ENCODE assay signal across 8 cellular contexts in the genomic region with DNA sequence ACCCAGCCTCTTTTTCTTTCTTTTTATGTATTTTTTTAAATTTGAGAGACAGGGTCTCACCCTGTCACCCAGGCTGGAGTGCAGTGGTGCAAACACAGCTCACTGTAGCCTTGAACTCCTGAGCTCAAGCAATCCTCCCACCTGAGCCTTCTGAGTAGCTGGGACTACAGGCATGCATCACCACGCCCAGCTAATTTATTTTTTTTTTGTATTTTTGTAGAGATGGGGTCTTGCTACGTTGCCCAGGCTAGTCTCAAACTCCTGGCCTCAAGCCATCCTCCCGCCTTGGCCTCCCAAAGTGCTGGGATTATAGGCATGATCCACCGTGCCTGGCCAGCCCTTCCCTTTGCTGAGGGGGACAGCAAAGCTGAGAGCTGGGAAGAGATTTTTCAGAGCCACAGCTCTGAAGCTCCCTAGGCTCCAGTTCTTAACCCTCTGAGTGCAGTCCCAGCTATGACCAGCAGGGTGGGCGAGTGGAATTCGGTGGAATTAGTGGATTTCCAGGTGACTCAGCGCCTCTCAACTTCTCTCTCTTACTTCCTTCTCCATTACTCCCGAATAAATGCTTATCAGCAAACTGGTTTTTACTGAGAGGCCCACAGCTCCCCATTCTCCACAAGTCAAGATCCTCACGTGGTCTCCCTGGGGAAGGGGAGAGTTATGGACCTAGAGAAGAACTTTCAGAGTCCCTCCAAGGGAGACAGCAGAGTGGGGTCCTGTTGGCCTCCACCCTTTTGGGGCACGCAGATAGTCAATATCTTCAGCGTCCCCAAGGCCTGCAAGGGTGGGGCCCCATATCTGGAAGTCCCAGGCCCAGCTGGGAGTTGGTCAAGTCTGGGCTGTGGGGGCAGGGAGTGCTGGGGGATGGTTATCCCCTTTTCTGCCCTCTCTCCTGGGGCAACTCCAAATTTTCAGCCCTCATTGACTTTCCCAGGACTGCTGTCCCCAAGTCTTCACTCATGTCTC. TPM values are rescaled to one million over a fixed set of nuclear protein-coding genes. Genes with fewer than 3 reads are reported as not detected.
A peak's percentile ranks its signal among the peaks of the same experiment; 100 is the strongest.
DNase-seq lines count a peak whose midpoint lies in the region; ATAC-seq lines count a peak whose summit lies in the region.

No MANE protein-coding gene starts in this region.

- H3K4me3 ChIP-seq in neuronal stem cell (ENCODE audit: low read length in 2 of 2), result peak overlapping the region in 1 of 2 donors; percentile 74

- WGBS in neuronal stem cell (ENCODE audit: extremely low coverage in 2 of 2, insufficient read length in 2 of 2, insufficient replicate concordance in 1 of 2), 2 donors, result no CpG with 5 or more reads among the region's 11 CpGs

- no peak overlapping the region for H3K4me2 ChIP-seq in neuronal stem cell (ENCODE audit: insufficient read depth, low read length, poor library complexity, severe bottlenecking)

- peaks cover 0 to 7% of the 10 kb centered on the region in 2 donors for H3K9me3 ChIP-seq in neuronal stem cell (replicated peaks in 1 of 2; ENCODE audit: control insufficient read depth in 2 of 2, insufficient read depth in 1 of 2, low read depth in 1 of 2, low read length in 2 of 2)

- H3K27ac ChIP-seq in neuronal stem cell (replicated peaks; ENCODE audit: low read length) (no peak overlapping the region), substantia nigra (ENCODE audit: low read depth, low read length, poor library complexity, severe bottlenecking) (peak overlapping the region; percentile 81)

- H3K4ac ChIP-seq in neuronal stem cell (ENCODE audit: low read length), result no peak overlapping the region

- peak overlapping the region; percentile 29 for H2AK5ac ChIP-seq in neuronal stem cell (ENCODE audit: low read depth, low read length)

- no peak overlapping the region for H4K8ac ChIP-seq in neuronal stem cell (ENCODE audit: low read depth, low read length)

- peak; percentile 90 for DNase-seq in DMS53 treated with DMSO at 0.1 percent for 48 hours (lab: John Stamatoyannopoulos, UW; ENCODE audit: unreplicated experiment)
- peak; percentile 90 for DNase-seq in LoVo (ENCODE audit: low spot score)
- DNase-seq in SHP77 (lab: John Stamatoyannopoulos, UW), result peak; percentile 80 to 86
- DNase-seq in activated naive CD4-positive, alpha-beta T cell treated with Interleukin-2 at 50 U/mL for 16 hours, result peak; percentile 76
- DNase-seq in foreskin melanocyte, result peak; percentile 76
- DNase-seq in neuronal stem cell (ENCODE audit: low spot score), result peak; percentile 73
- peak in 38 of 49 donors; percentile 5 to 75 (median 45) for DNase-seq in substantia nigra (lab: John Stamatoyannopoulos, UW)

- H2BK5ac ChIP-seq in neuronal stem cell (ENCODE audit: low read length), result peak overlapping the region; percentile 4

- no peak overlapping the region for H3K14ac ChIP-seq in neuronal stem cell (ENCODE audit: low read length)

- no peak overlapping the region for H3K23ac ChIP-seq in neuronal stem cell (ENCODE audit: low read depth, low read length, poor library complexity)

- H2BK15ac ChIP-seq in neuronal stem cell (ENCODE audit: low read length), result peak overlapping the region; percentile 22

- no peak overlapping the region for H2BK12ac ChIP-seq in neuronal stem cell (ENCODE audit: low read length)

- peak overlapping the region; percentile 72 for H3K18ac ChIP-seq in neuronal stem cell (ENCODE audit: low read length)

- peaks cover 14 to 34% (median 32%) of the 10 kb centered on the region in 3 experiments for H3K27me3 ChIP-seq in neuronal stem cell (ENCODE audit: control insufficient read depth in 3 of 3, insufficient read depth in 3 of 3, low read depth in 1 of 3, low read length in 3 of 3)

- peaks cover 13 to 15% of the 10 kb centered on the region in 2 donors for H3K4me1 ChIP-seq in neuronal stem cell (ENCODE audit: control insufficient read depth in 2 of 2, insufficient read depth in 1 of 2, low read depth in 1 of 2, low read length in 2 of 2)

- no peak overlapping the region for H3K9ac ChIP-seq in neuronal stem cell (ENCODE audit: low read depth, low read length, poor library complexity)

- H2AFZ ChIP-seq in neuronal stem cell (ENCODE audit: low read length), result no peak overlapping the region

- no peaks in the 10 kb centered on the region for H3K79me1 ChIP-seq in neuronal stem cell (ENCODE audit: low read depth, low read length)

- H3K36me3 ChIP-seq in neuronal stem cell (replicated peaks in 1 of 2; ENCODE audit: control insufficient read depth in 2 of 2, insufficient read depth in 2 of 2, low read length in 2 of 2), result no peaks in the 10 kb centered on the region

- no peak overlapping the region for H2BK120ac ChIP-seq in neuronal stem cell (ENCODE audit: low read depth, low read length)

- no peak overlapping the region for H4K91ac ChIP-seq in neuronal stem cell (ENCODE audit: low read depth, low read length, poor library complexity)

- no peak for ATAC-seq in HG03571 (IDR thresholded peaks at IDR 0.05; ENCODE audit: unreplicated experiment)

RNA-seq across cellular contexts. Expression of gene BLVRB, which starts 1.2 kb away (rescaled TPM):
- 25.7 TPM for polyA plus RNA-seq in neuronal stem cell (2013, experiment 1 of 2)
- polyA plus RNA-seq in neuronal stem cell (2013, experiment 2 of 2), result 25.5 TPM

RNA-seq across cellular contexts. Expression of gene SPTBN4, which starts 2.5 kb away (rescaled TPM):
- 1.4 TPM for polyA plus RNA-seq in neuronal stem cell (2013, experiment 1 of 2)
- 2.0 TPM for polyA plus RNA-seq in neuronal stem cell (2013, experiment 2 of 2)

RNA-seq across cellular contexts. Expression of gene SERTAD3, which starts 20.2 kb away (rescaled TPM):
- 13.1 TPM for polyA plus RNA-seq in neuronal stem cell (2013, experiment 1 of 2)
- 13.1 TPM for polyA plus RNA-seq in neuronal stem cell (2013, experiment 2 of 2)

RNA-seq across cellular contexts. Expression of gene SERTAD1, which starts 38.5 kb away (rescaled TPM):
- 2.7 TPM for polyA plus RNA-seq in neuronal stem cell (2013, experiment 1 of 2)
- 2.7 TPM for polyA plus RNA-seq in neuronal stem cell (2013, experiment 2 of 2)

RNA-seq across cellular contexts. Expression of gene PRX, which starts 51.2 kb away (rescaled TPM):
- 1.9 TPM for polyA plus RNA-seq in neuronal stem cell (2013, experiment 1 of 2)
- polyA plus RNA-seq in neuronal stem cell (2013, experiment 2 of 2), result 1.9 TPM
